8 cellular contexts compared by ENCODE assay signal in the genomic region with DNA sequence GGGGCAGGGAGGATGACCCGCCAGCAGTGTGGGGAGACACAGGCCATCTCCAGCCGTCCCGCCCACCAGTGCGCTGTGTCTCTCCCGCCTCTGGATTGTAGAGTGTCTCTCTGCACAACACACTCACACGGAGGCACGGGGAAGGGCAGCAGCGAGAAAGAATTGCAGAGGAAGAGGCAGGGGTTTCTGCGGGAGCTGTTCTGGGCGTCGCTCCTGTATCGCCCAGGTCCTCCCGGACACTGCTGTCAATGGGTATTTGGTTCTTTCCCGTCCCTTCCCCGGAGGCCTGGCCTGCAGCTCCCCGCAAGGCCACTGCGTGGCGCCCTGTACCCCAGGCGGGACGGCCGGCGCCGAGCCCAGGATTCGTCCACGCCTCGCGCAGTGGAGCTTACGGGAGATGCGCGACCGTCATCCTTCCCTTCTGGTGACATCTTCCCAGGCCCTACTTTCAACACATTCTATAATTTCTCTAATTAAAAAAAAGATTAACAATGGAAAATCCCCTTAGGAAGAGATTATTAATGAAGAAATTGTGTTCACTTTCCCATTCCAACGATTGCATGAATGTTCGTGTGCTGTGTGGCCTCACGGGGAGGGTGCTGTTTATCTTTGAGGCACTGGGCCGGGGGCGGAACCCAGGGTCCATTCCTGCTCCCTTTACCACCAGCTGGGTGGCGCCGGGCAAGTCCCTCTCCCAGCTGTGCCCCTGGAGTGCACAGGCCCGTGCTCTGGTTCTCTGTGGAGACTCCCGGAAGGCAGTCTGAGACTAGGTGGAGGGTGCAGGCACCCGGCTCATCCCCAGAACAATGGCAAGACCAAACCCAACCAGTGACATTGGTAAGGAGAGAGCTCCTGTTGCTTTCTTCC.
A peak's percentile ranks its signal among the peaks of the same experiment; 100 is the strongest.
DNase-seq lines count a peak whose midpoint lies in the region; ATAC-seq and TF ChIP-seq lines count a peak whose summit lies in the region.

No MANE protein-coding gene starts in this region.

- peak; percentile 67 for ATAC-seq in left colon
- ATAC-seq in HG02840 (IDR thresholded peaks at IDR 0.05; ENCODE audit: low FRiP score, unreplicated experiment): no peak
- ATAC-seq in GM21390 (IDR thresholded peaks at IDR 0.05; ENCODE audit: unreplicated experiment): no peak

- H4K91ac ChIP-seq in mesenchymal stem cell (ENCODE audit: low read length): no peak overlapping the region

- CTCF ChIA-PET in AG04449 (lab: Yijun Ruan, JAX): interaction anchor here (0.7 to 3.0 kb wide), 6 partner anchors 10 to 229 kb away, joined by 3 to 21 read pairs (median 4); no protein-coding TSS in a partner anchor

- POLR2A ChIA-PET in AG04449 (lab: Yijun Ruan, JAX): no interaction called here

- in situ Hi-C loops in astrocyte of the cerebellum (cut with HindIII; ENCODE audit: low sequenced_read_pairs): no loop called here

- no peaks in the 10 kb centered on the region for H3K79me1 ChIP-seq in mesenchymal stem cell (replicated peaks; ENCODE audit: low read length, poor library complexity, severe bottlenecking)

- no peak overlapping the region for H3K18ac ChIP-seq in mesenchymal stem cell (ENCODE audit: low read depth in 1 of 2, low read length in 2 of 2)

- no peak overlapping the region for H3K27ac ChIP-seq in mesenchymal stem cell (ENCODE audit: low read length, poor library complexity, severe bottlenecking)

- H3K9ac ChIP-seq in mesenchymal stem cell (ENCODE audit: low read length): no peak overlapping the region

- no peaks in the 10 kb centered on the region for H3K36me3 ChIP-seq in mesenchymal stem cell (ENCODE audit: control insufficient read depth in 1 of 2, insufficient read depth in 2 of 2, low read depth in 1 of 2, low read length in 2 of 2)

- H3K23ac ChIP-seq in mesenchymal stem cell (ENCODE audit: low read length in 2 of 2): no peak overlapping the region

- H3K4me3 ChIP-seq in AG04449 (ENCODE audit: low read depth, low read length) (no peak overlapping the region), astrocyte of the cerebellum (ENCODE audit: low read depth, low read length) (no peak overlapping the region), mesenchymal stem cell (ENCODE audit: insufficient read depth in 1 of 2, low read depth in 1 of 2, low read length in 2 of 2) (no peak overlapping the region)

- no peak overlapping the region for H2BK120ac ChIP-seq in mesenchymal stem cell (ENCODE audit: low read depth, low read length)

- H4K8ac ChIP-seq in mesenchymal stem cell (ENCODE audit: low read length): no peak overlapping the region

- H2BK12ac ChIP-seq in mesenchymal stem cell (ENCODE audit: low read length in 2 of 2): no peak overlapping the region

- H3K4me1 ChIP-seq in mesenchymal stem cell (ENCODE audit: control insufficient read depth, insufficient read depth, low read depth, low read length): no peaks in the 10 kb centered on the region

- H2BK15ac ChIP-seq in mesenchymal stem cell (ENCODE audit: low read depth, poor library complexity, severe bottlenecking): no peak overlapping the region

- H2AK5ac ChIP-seq in mesenchymal stem cell (ENCODE audit: low read length, severe bottlenecking): no peak overlapping the region

- peak; percentile 83 for TF ChIP-seq CTCF in AG04449 (IDR thresholded peaks at IDR 0.05; ENCODE audit: insufficient read depth, low read length, missing control alignments)
- TF ChIP-seq CTCF in GM10266 (IDR thresholded peaks at IDR 0.05; ENCODE audit: control insufficient read depth, insufficient read depth, low read depth, missing control alignments): peak; percentile 30
- TF ChIP-seq CTCF in astrocyte of the cerebellum (IDR thresholded peaks at IDR 0.05; ENCODE audit: low read depth, low read length, missing control alignments): peak; percentile 41

- 29% methylated on average over 35 of the region's 41 CpGs for WGBS in mesenchymal stem cell

- DNase-seq in AG04449 (ENCODE audit: low read depth, low spot score) (no peak), GM10266 (ENCODE audit: extremely low spot score) (no peak), astrocyte of the cerebellum (ENCODE audit: low read depth) (no peak), left colon (peak in 1 of 2 donors; percentile 31), mesenchymal stem cell (no peak)
- no peak for DNase-seq in stimulated activated naive CD4-positive, alpha-beta T cell (lab: John Stamatoyannopoulos, UW)

- peaks cover 0 to 67% of the 10 kb centered on the region in 2 experiments for H3K27me3 ChIP-seq in mesenchymal stem cell (ENCODE audit: control insufficient read depth in 1 of 2, insufficient read depth in 1 of 2, low read length in 2 of 2)

- H3K4ac ChIP-seq in mesenchymal stem cell (ENCODE audit: low read depth in 1 of 2, low read length in 2 of 2): no peak overlapping the region

- H2BK5ac ChIP-seq in mesenchymal stem cell (ENCODE audit: low read depth, low read length, poor library complexity, severe bottlenecking): no peak overlapping the region

- H3K14ac ChIP-seq in mesenchymal stem cell (ENCODE audit: low read length in 2 of 2): no peak overlapping the region

- H2AFZ ChIP-seq in mesenchymal stem cell (ENCODE audit: low read depth, low read length): no peak overlapping the region

- H3K4me2 ChIP-seq in mesenchymal stem cell (ENCODE audit: low read length, poor library complexity, severe bottlenecking): no peak overlapping the region

- no peaks in the 10 kb centered on the region for H3K9me3 ChIP-seq in mesenchymal stem cell (ENCODE audit: control insufficient read depth, low read length)

- intact Hi-C loops in left colon (cut with DNase I, micrococcal nuclease): no loop called here

Comparison
In these comparisons a context has a peak if more than half of its experiments do, and no peak if none do; other contexts are left out.
1. CTCF ChIP-seq: peak in every context shown above with its lines; median percentile 83 in AG04449; 41 in astrocyte of the cerebellum; 30 in GM10266.